8 cellular contexts compared by ENCODE assay signal in the genomic region with DNA sequence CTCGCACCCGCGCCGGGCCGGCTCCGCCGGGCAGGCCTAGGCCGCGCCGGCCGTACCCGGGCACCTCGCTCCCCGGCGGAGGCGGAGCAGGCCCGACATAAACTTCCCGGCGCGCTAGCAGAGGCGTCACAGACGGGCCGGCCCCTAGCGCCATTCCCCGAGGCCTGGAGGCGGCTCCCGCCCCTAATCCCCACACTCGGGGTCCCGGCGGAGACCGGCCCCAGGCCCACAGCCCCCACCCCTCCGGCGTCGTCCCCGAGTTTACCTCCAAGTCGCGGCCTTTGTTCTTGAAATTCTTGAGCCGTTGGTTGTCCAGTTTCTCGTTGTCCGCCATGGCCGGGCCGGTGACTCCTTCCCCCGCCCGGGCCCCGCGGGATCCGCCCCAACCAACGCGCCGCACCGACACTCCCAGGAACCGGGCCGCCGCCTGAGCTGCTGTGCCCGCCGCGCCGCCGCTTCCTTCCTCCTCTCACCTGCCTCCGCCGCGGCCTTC. TPM values are rescaled to one million over a fixed set of nuclear protein-coding genes. Genes with fewer than 3 reads are reported as not detected.
A peak's percentile ranks its signal among the peaks of the same experiment; 100 is the strongest.
DNase-seq lines count a peak whose midpoint lies in the region; ATAC-seq and TF ChIP-seq lines count a peak whose summit lies in the region.

No MANE protein-coding gene starts in this region.

- peaks cover 0 to 19% of the 10 kb centered on the region in 2 donors for H3K4me1 ChIP-seq in uterus

- H3K36me3 ChIP-seq in uterus = no peaks in the 10 kb centered on the region

- peak overlapping the region; percentile 87 to 95 for H3K4me3 ChIP-seq in uterus

- no peaks in the 10 kb centered on the region for H3K27me3 ChIP-seq in uterus

- ATAC-seq in GM18867 (IDR thresholded peaks at IDR 0.05; ENCODE audit: unreplicated experiment) (peak; percentile 45), HG03066 (IDR thresholded peaks at IDR 0.05; ENCODE audit: low read depth, unreplicated experiment) (peak; percentile 47), omental fat pad (ENCODE audit: low FRiP score) (peak; percentile 70)

- no peak for TF ChIP-seq POLR2A in uterus (IDR thresholded peaks at IDR 0.05)

- DNase-seq in AG09319 (ENCODE audit: extremely low read depth, low read depth) = peak; percentile 28
- peak; percentile 65 for DNase-seq in NCI-H69 (lab: John Stamatoyannopoulos, UW)
- peak; percentile 38 for DNase-seq in activated gamma-delta T cell treated with anti-CD3 and anti-CD28 coated beads, Interleukin-2, amount 50 U/mL, for 16 hours (ENCODE audit: low read depth)
- peak; percentile 42 for DNase-seq in foreskin melanocyte
- no peak for DNase-seq in omental fat pad (ENCODE audit: low spot score)
- DNase-seq in uterus = no peak

- intact Hi-C loops in uterus (cut with DNase I; ENCODE audit: low total_unique reads) = no loop called here

- no peaks in the 10 kb centered on the region for H3K9me3 ChIP-seq in uterus

- peak overlapping the region; percentile 95 for H3K27ac ChIP-seq in uterus

- TF ChIP-seq CTCF in AG09319 (IDR thresholded peaks at IDR 0.05; ENCODE audit: low read depth, low read length) (no peak), omental fat pad (IDR thresholded peaks at IDR 0.05) (no peak), uterus (IDR thresholded peaks at IDR 0.05) (no peak)

RNA-seq across cellular contexts. Expression of a gene that starts 0.4 kb away (rescaled TPM):
- 10 to 100 TPM; 25.7 to 43.6 (median 33.7) TPM for total RNA-seq in omental fat pad
- 10 to 100 TPM; 18.5 to 72.7 (median 33.5) TPM for total RNA-seq in uterus

Comparison
In these comparisons a context has a peak if more than half of its experiments do, and no peak if none do; other contexts are left out.
1. DNase-seq: peak in AG09319 (single experiment), NCI-H69 (single experiment), activated gamma-delta T cell treated with anti-CD3 and anti-CD28 coated beads, Interleukin-2, amount 50 U/mL, for 16 hours (single experiment) and foreskin melanocyte (single experiment); none in omental fat pad (single experiment) and uterus (0 of 2).
2. Peak in every context shown above with its lines, with median percentiles within 50 percentile points of each other: ATAC-seq.